Comparison of ENCODE assay signal across 8 cellular contexts in the genomic region with DNA sequence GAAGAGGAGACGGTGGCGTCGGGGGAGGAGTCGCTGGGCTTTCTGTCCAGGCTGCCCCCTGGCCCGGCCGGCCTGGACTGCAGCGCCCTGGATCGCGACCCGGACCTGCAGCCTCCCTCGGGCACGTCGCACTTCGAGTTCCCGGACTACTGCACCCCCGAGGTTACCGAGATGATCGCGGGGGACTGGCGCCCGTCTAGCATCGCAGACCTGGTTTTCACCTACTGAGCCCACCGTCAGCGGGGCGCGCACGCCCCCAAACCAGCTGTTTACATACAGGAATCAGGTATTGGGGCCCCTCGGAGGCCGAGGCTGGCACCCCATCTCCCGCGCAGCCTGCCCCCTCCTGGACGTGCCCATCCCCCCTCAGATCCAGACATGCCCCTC.
A peak's percentile ranks its signal among the peaks of the same experiment; 100 is the strongest.
DNase-seq lines count a peak whose midpoint lies in the region; ATAC-seq and FAIRE-seq lines count a peak whose summit lies in the region.

No MANE protein-coding gene starts in this region.

- ATAC-seq in memory B cell (ENCODE audit: low read depth) (no peak), HG03175 (IDR thresholded peaks at IDR 0.05; ENCODE audit: unreplicated experiment) (no peak)

- H3K27ac Mint-ChIP-seq in memory B cell: peak overlapping the region; percentile 74

- no peak for FAIRE-seq in urothelium cell line (lab: Jason Lieb, UNC)

- peak overlapping the region; percentile 92 for H3K4me3 Mint-ChIP-seq in memory B cell

- H3K27me3 Mint-ChIP-seq in memory B cell: no peaks in the 10 kb centered on the region

- peaks cover 28% of the 10 kb centered on the region for H3K4me1 Mint-ChIP-seq in memory B cell

- no peaks in the 10 kb centered on the region for H3K9me3 Mint-ChIP-seq in memory B cell

- H3K36me3 Mint-ChIP-seq in memory B cell: no peaks in the 10 kb centered on the region

- DNase-seq in EH (ENCODE audit: low read depth) (peak; percentile 47), NCI-H1105 treated with DMSO at 0.1 percent for 48 hours (lab: John Stamatoyannopoulos, UW) (peak; percentile 30), memory B cell (ENCODE audit: low spot score in 2 of 2) (peak in 1 of 2 donors; percentile 58), urothelium cell line (ENCODE audit: low spot score) (peak; percentile 32), NCI-H1930 (lab: John Stamatoyannopoulos, UW) (no peak)
- peak; percentile 9 for DNase-seq in central memory CD4-positive, alpha-beta T cell
- DNase-seq in stimulated activated CD4-positive, alpha-beta T cell treated with anti-CD3 and anti-CD28 coated beads, Interleukin-1b, Interleukin-23, amount 100 ng/mL, for 48 hours: no peak

Comparison
In these comparisons a context has a peak if more than half of its experiments do, and no peak if none do; other contexts are left out.
1. DNase-seq: peak in EH (single experiment), NCI-H1105 treated with DMSO at 0.1 percent for 48 hours (single experiment), central memory CD4-positive, alpha-beta T cell (single experiment) and urothelium cell line (single experiment); none in NCI-H1930 (0 of 2) and stimulated activated CD4-positive, alpha-beta T cell treated with anti-CD3 and anti-CD28 coated beads, Interleukin-1b, Interleukin-23, amount 100 ng/mL, for 48 hours (single experiment).